In genomic region chr19:16002380-16002779, GRCh38 we compare ENCODE assay signal across 9 cellular contexts. TPM values are rescaled to one million over a fixed set of nuclear protein-coding genes. Genes with fewer than 3 reads are reported as not detected.
DNase-seq lines count a peak whose midpoint lies in the region; ATAC-seq, FAIRE-seq and TF ChIP-seq lines count a peak whose summit lies in the region.
"Had no signal": no experiment of that assay in that cellular context is flagged by ENCODE, and none has a peak within 500 bp of the region (broad histone marks: within the 10 kb centered on the region; RNA-seq: fewer than 3 reads in every experiment).

No MANE protein-coding gene starts in this region.

- H3K9me1 ChIP-seq in endothelial cell of umbilical vein (replicated peaks; ENCODE audit: control insufficient read depth, extremely low read depth, insufficient read depth, low read length) = no peaks in the 10 kb centered on the region

- no peak for TF ChIP-seq POLR2A in endothelial cell of umbilical vein (IDR thresholded peaks at IDR 0.05; ENCODE audit: low read depth, low read length)
- no peak for TF ChIP-seq POLR2A in ovary (IDR thresholded peaks at IDR 0.05)
- no peak for TF ChIP-seq POLR2A in thyroid gland (IDR thresholded peaks at IDR 0.05)

- H2AFZ ChIP-seq in OCI-LY3 (ENCODE audit: low read depth, low read length) (peak overlapping the region; percentile 95), endothelial cell of umbilical vein (ENCODE audit: low read depth, low read length) (peak overlapping the region; percentile 54)

- H3K4me1 ChIP-seq in CD8-positive, alpha-beta T cell (ENCODE audit: insufficient read depth, low read length) = peaks cover 10% of the 10 kb centered on the region
- peaks cover 31% of the 10 kb centered on the region for H3K4me1 ChIP-seq in OCI-LY3 (ENCODE audit: low read length)
- no peaks in the 10 kb centered on the region for H3K4me1 ChIP-seq in endothelial cell of umbilical vein (ENCODE audit: control insufficient read depth, extremely low read depth, insufficient read depth, low read length)
- peaks cover 3% of the 10 kb centered on the region for H3K4me1 ChIP-seq in ovary (ENCODE audit: insufficient read depth)
- H3K4me1 ChIP-seq in thyroid gland = no peaks in the 10 kb centered on the region

- H3K9ac ChIP-seq in OCI-LY3 (ENCODE audit: low read length) (peak overlapping the region; percentile 71), endothelial cell of umbilical vein (replicated peaks; ENCODE audit: extremely low read depth, insufficient read depth, low read length) (no peak overlapping the region)

- WGBS in ovary, 3 donors = 18 to 28% (median 27%) methylated on average over 7 of the region's 7 CpGs
- 51 to 74% methylated on average over 7 of the region's 7 CpGs for WGBS in thyroid gland, 2 donors

- H3K9me3 ChIP-seq in CD8-positive, alpha-beta T cell (ENCODE audit: low read length) = no peaks in the 10 kb centered on the region
- H3K9me3 ChIP-seq in OCI-LY3 (ENCODE audit: insufficient read depth, low read length) (no peaks in the 10 kb centered on the region), endothelial cell of umbilical vein (replicated peaks; ENCODE audit: control insufficient read depth, insufficient read depth, low read length) (no peaks in the 10 kb centered on the region), ovary (no peaks in the 10 kb centered on the region), thyroid gland (no peaks in the 10 kb centered on the region)

- intact Hi-C loops in CD8-positive, alpha-beta T cell (cut with DNase I, micrococcal nuclease) = no loop called here
- intact Hi-C loops in endothelial cell of umbilical vein (cut with micrococcal nuclease) = no loop called here
- intact Hi-C loops in ovary (cut with DNase I) = no loop called here
- intact Hi-C loops in thyroid gland (cut with DNase I) = no loop called here

- H3K36me3 ChIP-seq in CD8-positive, alpha-beta T cell (ENCODE audit: insufficient read depth, low read length) = no peaks in the 10 kb centered on the region
- H3K36me3 ChIP-seq in OCI-LY3 (replicated peaks; ENCODE audit: low read depth, low read length) (no peaks in the 10 kb centered on the region), endothelial cell of umbilical vein (ENCODE audit: control insufficient read depth in 2 of 2, extremely low read depth in 1 of 2, insufficient read depth in 2 of 2, low read length in 2 of 2) (no peaks in the 10 kb centered on the region), ovary (no peaks in the 10 kb centered on the region), thyroid gland (no peaks in the 10 kb centered on the region)

- H4K20me1 ChIP-seq in OCI-LY3 (ENCODE audit: insufficient read depth, low read length) (no peaks in the 10 kb centered on the region), endothelial cell of umbilical vein (replicated peaks; ENCODE audit: control insufficient read depth, extremely low read depth, insufficient read depth, low read length) (no peaks in the 10 kb centered on the region)

- ATAC-seq in CD8-positive, alpha-beta T cell = no peak
- ATAC-seq in HG03520 (IDR thresholded peaks at IDR 0.05; ENCODE audit: unreplicated experiment) = no peak

- no peak overlapping the region for H3K27ac ChIP-seq in CD8-positive, alpha-beta T cell (ENCODE audit: low read depth, low read length)
- H3K27ac ChIP-seq in OCI-LY3 (ENCODE audit: low read length) (peak overlapping the region; percentile 55), endothelial cell of umbilical vein (ENCODE audit: insufficient read depth, low read depth, low read length) (no peak overlapping the region), ovary (peak overlapping the region in 1 of 2 donors; percentile 39), thyroid gland (no peak overlapping the region)

- TF ChIP-seq CTCF in CD8-positive, alpha-beta T cell (IDR thresholded peaks at IDR 0.05) = no peak
- TF ChIP-seq CTCF in OCI-LY3 (IDR thresholded peaks at IDR 0.05; ENCODE audit: low read depth, low read length) (no peak), endothelial cell of umbilical vein (IDR thresholded peaks at IDR 0.05; ENCODE audit: extremely low read depth in 1 of 2, insufficient read depth in 1 of 2, low read depth in 1 of 2, low read length in 2 of 2) (no peak), ovary (IDR thresholded peaks at IDR 0.05) (no peak), thyroid gland (IDR thresholded peaks at IDR 0.05) (no peak)

- H3K36me3 Mint-ChIP-seq in CD8-positive, alpha-beta T cell = no peaks in the 10 kb centered on the region

- TF ChIP-seq EP300 in ovary (IDR thresholded peaks at IDR 0.05) = no peak

- no peaks in the 10 kb centered on the region for H3K79me2 ChIP-seq in OCI-LY3 (ENCODE audit: low read length)
- H3K79me2 ChIP-seq in endothelial cell of umbilical vein (ENCODE audit: control insufficient read depth, insufficient read depth, low read length) = no peaks in the 10 kb centered on the region

- H3K27me3 Mint-ChIP-seq in CD8-positive, alpha-beta T cell (ENCODE audit: low read depth) = no peaks in the 10 kb centered on the region

- CTCF ChIA-PET in CD8-positive, alpha-beta T cell (lab: Charles Lee) = no interaction called here
- CTCF ChIA-PET in endothelial cell of umbilical vein (lab: Charles Lee) = interaction anchor here (1.2 kb wide), 1 partner anchor 20 kb away, joined by 5 read pairs; no protein-coding TSS in a partner anchor

- FAIRE-seq in endothelial cell of umbilical vein (lab: Jason Lieb, UNC) = no peak

- H3K4me1 Mint-ChIP-seq in CD8-positive, alpha-beta T cell (ENCODE audit: low read depth) = peaks cover 19% of the 10 kb centered on the region

- POLR2A ChIA-PET in CD8-positive, alpha-beta T cell (lab: Charles Lee) = interaction anchor here (1.2 kb wide), 1 partner anchor 166 kb away, joined by 3 read pairs; no protein-coding TSS in a partner anchor
- POLR2A ChIA-PET in endothelial cell of umbilical vein (lab: Charles Lee) = no interaction called here

- H3K4me3 ChIP-seq in CD8-positive, alpha-beta T cell (ENCODE audit: low read depth, low read length) = peak overlapping the region; percentile 46
- H3K4me3 ChIP-seq in OCI-LY3 (ENCODE audit: low read length) (peak overlapping the region; percentile 76), endothelial cell of umbilical vein (replicated peaks in 1 of 3; ENCODE audit: insufficient read depth in 1 of 3, low read depth in 1 of 3, low read length in 3 of 3) (peak overlapping the region in 2 of 3 experiments; percentile 12 to 50), ovary (peak overlapping the region; percentile 42), thyroid gland (replicated peaks in 1 of 3) (no peak overlapping the region)

- peak overlapping the region; percentile 89 for H3K4me2 ChIP-seq in OCI-LY3 (ENCODE audit: low read length)
- peak overlapping the region; percentile 47 for H3K4me2 ChIP-seq in endothelial cell of umbilical vein (ENCODE audit: insufficient read depth, low read length)

- no TSS peak for BruUV-seq in endothelial cell of umbilical vein (replicated peaks; lab: Mats Ljungman, UMichigan)

- no peaks in the 10 kb centered on the region for H3K9me3 Mint-ChIP-seq in CD8-positive, alpha-beta T cell

- H3K4me3 Mint-ChIP-seq in CD8-positive, alpha-beta T cell = peak overlapping the region; percentile 88

- H3K27ac Mint-ChIP-seq in CD8-positive, alpha-beta T cell = peak overlapping the region; percentile 85

- H3K27me3 ChIP-seq in CD8-positive, alpha-beta T cell (ENCODE audit: insufficient read depth, low read length) = no peaks in the 10 kb centered on the region
- H3K27me3 ChIP-seq in OCI-LY3 (ENCODE audit: low read depth, low read length) (no peaks in the 10 kb centered on the region), endothelial cell of umbilical vein (ENCODE audit: control insufficient read depth in 2 of 2, insufficient read depth in 2 of 2, low read length in 2 of 2) (peaks cover 0 to 2% of the 10 kb centered on the region in 2 experiments), ovary (no peaks in the 10 kb centered on the region), thyroid gland (no peaks in the 10 kb centered on the region)

- dilution Hi-C loops in endothelial cell of umbilical vein (cut with MboI; ENCODE audit: extremely low pct_ligation_motif_present, low sequenced_read_pairs) = no loop called here

- peak in 1 of 7 experiments; percentile 32 for DNase-seq in CD8-positive, alpha-beta T cell
- DNase-seq in endothelial cell of umbilical vein (ENCODE audit: low read depth, low spot score) (no peak), ovary (no peak), hippocampal formation (lab: John Stamatoyannopoulos, UW) (no peak), thyroid gland (no peak)
- no peak for DNase-seq in stimulated activated naive CD4-positive, alpha-beta T cell (lab: John Stamatoyannopoulos, UW)
- DNase-seq: amniotic stem cell had no signal

TF ChIP-seq in endothelial cell of umbilical vein, 7 proteins besides CTCF, POLR2A, EP300 and RAD21:
- TF ChIP-seq EZH2 (IDR thresholded peaks at IDR 0.05; ENCODE audit: borderline replicate concordance, low read depth, low read length, severe bottlenecking) (no peak), GATA2 (IDR thresholded peaks at IDR 0.05; ENCODE audit: insufficient read depth, insufficient read length, low read depth, low read length) (no peak), MYC (IDR thresholded peaks at IDR 0.05; ENCODE audit: low read depth, low read length) (no peak), MAX (IDR thresholded peaks at IDR 0.05; ENCODE audit: insufficient read depth, insufficient read length) (no peak), FOS (IDR thresholded peaks at IDR 0.05; ENCODE audit: borderline replicate concordance, insufficient read depth, low read length) (no peak), JUN (IDR thresholded peaks at IDR 0.05; ENCODE audit: borderline replicate concordance, insufficient read depth, insufficient read length, low read depth) (no peak), POLR2AphosphoS5 (IDR thresholded peaks at IDR 0.05; ENCODE audit: insufficient read depth, low read depth, low read length) (no peak)

RNA-seq across cellular contexts. Expression of gene OR10H4, which starts 53.6 kb away (rescaled TPM):
- total RNA-seq in CD8-positive, alpha-beta T cell = not detected
- total RNA-seq in endothelial cell of umbilical vein (not detected in 2 replicates), ovary (not detected), thyroid gland (not detected)
- polyA plus RNA-seq in endothelial cell of umbilical vein (not detected in 2 replicates), ovary (not detected)
- polyA plus RNA-seq in endothelial cell of umbilical vein (2011; cell fraction: cytosol; rRNA removed) = not detected in 2 replicates
- polyA plus RNA-seq in endothelial cell of umbilical vein (2011; cell fraction: nucleus; rRNA removed) = not detected in 2 replicates
- not detected in 2 replicates for polyA plus RNA-seq in endothelial cell of umbilical vein (2012)
- not detected in 2 replicates for polyA minus RNA-seq in endothelial cell of umbilical vein
- polyA minus RNA-seq in endothelial cell of umbilical vein (2011; cell fraction: cytosol; rRNA and poly(A)+ RNA removed) = not detected
- not detected in 2 replicates for polyA minus RNA-seq in endothelial cell of umbilical vein (2011; cell fraction: nucleus; rRNA and poly(A)+ RNA removed)

Comparison
In these comparisons a context has a peak if more than half of its experiments do, and no peak if none do; other contexts are left out.
1. H3K4me3 ChIP-seq: peak in CD8-positive, alpha-beta T cell (single experiment), OCI-LY3 (single experiment), endothelial cell of umbilical vein (2 of 3) and ovary (single experiment); none in thyroid gland (0 of 3).